1 cellular context compared by ENCODE assay signal in the genomic region with DNA sequence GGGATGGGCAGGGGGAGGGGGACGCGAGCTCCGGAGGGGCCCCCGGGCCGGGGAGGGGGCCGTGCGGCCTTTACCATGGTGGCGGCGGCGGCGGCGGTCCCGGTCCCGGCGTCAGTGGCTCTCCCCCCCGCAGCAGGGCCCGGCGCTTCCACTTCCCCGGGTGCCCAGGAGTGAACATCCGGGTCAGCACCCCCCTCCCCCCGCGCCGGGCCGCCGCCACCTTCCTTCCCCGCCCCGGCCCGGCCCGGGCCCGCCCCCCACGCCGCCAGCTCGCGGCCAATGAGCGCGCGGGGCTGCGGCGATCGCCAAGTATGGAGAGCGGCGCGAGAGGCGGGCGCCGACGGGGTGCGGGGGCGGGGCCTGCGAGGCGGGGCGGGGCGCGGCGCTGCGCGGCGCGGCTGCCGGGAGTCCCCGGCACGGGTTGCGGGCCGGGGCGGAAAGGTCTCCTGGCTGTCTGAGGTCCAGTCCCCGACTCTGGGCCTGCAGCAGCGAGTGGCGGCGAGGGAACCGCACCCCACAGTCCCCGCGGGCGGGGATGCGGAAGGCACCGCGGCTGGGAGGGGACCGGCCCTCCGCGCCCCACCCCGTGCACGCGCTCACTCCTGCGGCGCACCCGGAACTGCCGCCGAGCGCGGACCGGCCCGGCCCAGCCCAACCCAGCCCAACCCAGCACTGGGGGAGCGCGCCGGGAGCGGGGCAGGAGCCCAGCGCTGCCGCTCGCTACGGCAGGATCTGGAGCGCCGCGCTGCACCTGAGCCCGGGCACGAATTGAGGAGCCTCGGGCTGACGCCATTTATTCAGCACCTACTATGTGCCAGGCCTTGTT.
TF ChIP-seq lines count a peak whose summit lies in the region.

A gene (minus strand): TSS at position 178 of the 826 bp plus-strand sequence. CDS start 101 bp downstream, at position 77.

TF ChIP-seq in HepG2, 621 proteins besides CTCF, POLR2A, EP300 and RAD21 (continued from another document and continues in another):
- TF ChIP-seq, protein P1, sequence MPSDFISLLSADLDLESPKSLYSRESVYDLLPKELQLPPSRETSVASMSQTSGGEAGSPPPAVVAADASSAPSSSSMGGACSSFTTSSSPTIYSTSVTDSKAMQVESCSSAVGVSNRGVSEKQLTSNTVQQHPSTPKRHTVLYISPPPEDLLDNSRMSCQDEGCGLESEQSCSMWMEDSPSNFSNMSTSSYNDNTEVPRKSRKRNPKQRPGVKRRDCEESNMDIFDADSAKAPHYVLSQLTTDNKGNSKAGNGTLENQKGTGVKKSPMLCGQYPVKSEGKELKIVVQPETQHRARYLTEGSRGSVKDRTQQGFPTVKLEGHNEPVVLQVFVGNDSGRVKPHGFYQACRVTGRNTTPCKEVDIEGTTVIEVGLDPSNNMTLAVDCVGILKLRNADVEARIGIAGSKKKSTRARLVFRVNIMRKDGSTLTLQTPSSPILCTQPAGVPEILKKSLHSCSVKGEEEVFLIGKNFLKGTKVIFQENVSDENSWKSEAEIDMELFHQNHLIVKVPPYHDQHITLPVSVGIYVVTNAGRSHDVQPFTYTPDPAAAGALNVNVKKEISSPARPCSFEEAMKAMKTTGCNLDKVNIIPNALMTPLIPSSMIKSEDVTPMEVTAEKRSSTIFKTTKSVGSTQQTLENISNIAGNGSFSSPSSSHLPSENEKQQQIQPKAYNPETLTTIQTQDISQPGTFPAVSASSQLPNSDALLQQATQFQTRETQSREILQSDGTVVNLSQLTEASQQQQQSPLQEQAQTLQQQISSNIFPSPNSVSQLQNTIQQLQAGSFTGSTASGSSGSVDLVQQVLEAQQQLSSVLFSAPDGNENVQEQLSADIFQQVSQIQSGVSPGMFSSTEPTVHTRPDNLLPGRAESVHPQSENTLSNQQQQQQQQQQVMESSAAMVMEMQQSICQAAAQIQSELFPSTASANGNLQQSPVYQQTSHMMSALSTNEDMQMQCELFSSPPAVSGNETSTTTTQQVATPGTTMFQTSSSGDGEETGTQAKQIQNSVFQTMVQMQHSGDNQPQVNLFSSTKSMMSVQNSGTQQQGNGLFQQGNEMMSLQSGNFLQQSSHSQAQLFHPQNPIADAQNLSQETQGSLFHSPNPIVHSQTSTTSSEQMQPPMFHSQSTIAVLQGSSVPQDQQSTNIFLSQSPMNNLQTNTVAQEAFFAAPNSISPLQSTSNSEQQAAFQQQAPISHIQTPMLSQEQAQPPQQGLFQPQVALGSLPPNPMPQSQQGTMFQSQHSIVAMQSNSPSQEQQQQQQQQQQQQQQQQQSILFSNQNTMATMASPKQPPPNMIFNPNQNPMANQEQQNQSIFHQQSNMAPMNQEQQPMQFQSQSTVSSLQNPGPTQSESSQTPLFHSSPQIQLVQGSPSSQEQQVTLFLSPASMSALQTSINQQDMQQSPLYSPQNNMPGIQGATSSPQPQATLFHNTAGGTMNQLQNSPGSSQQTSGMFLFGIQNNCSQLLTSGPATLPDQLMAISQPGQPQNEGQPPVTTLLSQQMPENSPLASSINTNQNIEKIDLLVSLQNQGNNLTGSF (CRISPR knock-in tag; IDR thresholded peaks at IDR 0.05): no peak
- TF ChIP-seq XBP1 (CRISPR knock-in tag; IDR thresholded peaks at IDR 0.05) (no peak), ZNF329 (CRISPR knock-in tag; IDR thresholded peaks at IDR 0.05; ENCODE audit: low read depth) (peak; percentile 64; the same call in 1 of the 2 replicates), FOSL2 (CRISPR knock-in tag; IDR thresholded peaks at IDR 0.05) (peak; percentile 15; the same call in 1 of the 2 replicates), FLYWCH1 (CRISPR knock-in tag; IDR thresholded peaks at IDR 0.05) (no peak), KLF16 (CRISPR knock-in tag; IDR thresholded peaks at IDR 0.05) (no peak), ZNF441 (CRISPR knock-in tag; IDR thresholded peaks at IDR 0.05; ENCODE audit: borderline replicate concordance) (peak; percentile 42; the same call in 1 of the 2 replicates), ZNF782 (CRISPR knock-in tag; IDR thresholded peaks at IDR 0.05; ENCODE audit: borderline replicate concordance) (no peak), JUN (CRISPR knock-in tag; IDR thresholded peaks at IDR 0.05) (no peak), PPARG (CRISPR knock-in tag; conservative IDR thresholded peaks at IDR 0.05) (no peak), ZNF251 (CRISPR knock-in tag; IDR thresholded peaks at IDR 0.05) (no peak), ZNF724P (CRISPR knock-in tag; IDR thresholded peaks at IDR 0.05; ENCODE audit: borderline replicate concordance) (no peak), ZNF383 (CRISPR knock-in tag; IDR thresholded peaks at IDR 0.05; ENCODE audit: borderline replicate concordance) (no peak), MEF2D (CRISPR knock-in tag; IDR thresholded peaks at IDR 0.05) (no peak), RAD51 (IDR thresholded peaks at IDR 0.05; ENCODE audit: borderline replicate concordance) (no peak), ZNF160 (CRISPR knock-in tag; IDR thresholded peaks at IDR 0.05) (peak; percentile 45; the same call in 1 of the 2 replicates), GATAD2A (CRISPR knock-in tag; IDR thresholded peaks at IDR 0.05) (no peak; the same call in 1 of the 2 replicates), SALL2 (CRISPR knock-in tag; IDR thresholded peaks at IDR 0.05) (no peak; the same call in 1 of the 2 replicates), FOXC1 (CRISPR knock-in tag; IDR thresholded peaks at IDR 0.05; ENCODE audit: borderline replicate concordance) (0 out of 2 replicates have a peak, but pooled peaks have one; percentile 30), SRF (IDR thresholded peaks at IDR 0.05; ENCODE audit: low read depth, low read length) (peak; percentile 92), TEAD3 (CRISPR knock-in tag; optimal IDR thresholded peaks at IDR 0.05; ENCODE audit: borderline replicate concordance) (no peak), HOXA7 (CRISPR knock-in tag; IDR thresholded peaks at IDR 0.05) (no peak), NCOA5 (CRISPR knock-in tag; IDR thresholded peaks at IDR 0.05) (no peak), ZFP82 (CRISPR knock-in tag; IDR thresholded peaks at IDR 0.05; ENCODE audit: borderline replicate concordance) (no peak), ZNF282 (IDR thresholded peaks at IDR 0.05; ENCODE audit: partially characterized antibody) (no peak), ZC3H13 (CRISPR knock-in tag; IDR thresholded peaks at IDR 0.05) (no peak), FOXA1 (IDR thresholded peaks at IDR 0.05) (no peak), FOXA1 (CRISPR knock-in tag; IDR thresholded peaks at IDR 0.05) (no peak), ZNF430 (CRISPR knock-in tag; IDR thresholded peaks at IDR 0.05) (no peak), RORA (CRISPR knock-in tag; IDR thresholded peaks at IDR 0.05) (no peak), ZNF207 (IDR thresholded peaks at IDR 0.05; ENCODE audit: borderline replicate concordance) (no peak), IRF2 (CRISPR knock-in tag; IDR thresholded peaks at IDR 0.05) (no peak), ISL2 (CRISPR knock-in tag; IDR thresholded peaks at IDR 0.05) (0 out of 2 replicates have a peak, but pooled peaks have one; percentile 13), ZNF788 (CRISPR knock-in tag; IDR thresholded peaks at IDR 0.05; ENCODE audit: borderline replicate concordance) (peak; percentile 44; the same call in 1 of the 2 replicates), HDAC2 (CRISPR knock-in tag; IDR thresholded peaks at IDR 0.05) (no peak; the same call in 1 of the 2 replicates), EZH2 (conservative IDR thresholded peaks at IDR 0.05; ENCODE audit: low read depth, low read length) (no peak), CEBPB (IDR thresholded peaks at IDR 0.05; ENCODE audit: borderline replicate concordance, low read depth, low read length) (no peak)
- TF ChIP-seq, protein P2, sequence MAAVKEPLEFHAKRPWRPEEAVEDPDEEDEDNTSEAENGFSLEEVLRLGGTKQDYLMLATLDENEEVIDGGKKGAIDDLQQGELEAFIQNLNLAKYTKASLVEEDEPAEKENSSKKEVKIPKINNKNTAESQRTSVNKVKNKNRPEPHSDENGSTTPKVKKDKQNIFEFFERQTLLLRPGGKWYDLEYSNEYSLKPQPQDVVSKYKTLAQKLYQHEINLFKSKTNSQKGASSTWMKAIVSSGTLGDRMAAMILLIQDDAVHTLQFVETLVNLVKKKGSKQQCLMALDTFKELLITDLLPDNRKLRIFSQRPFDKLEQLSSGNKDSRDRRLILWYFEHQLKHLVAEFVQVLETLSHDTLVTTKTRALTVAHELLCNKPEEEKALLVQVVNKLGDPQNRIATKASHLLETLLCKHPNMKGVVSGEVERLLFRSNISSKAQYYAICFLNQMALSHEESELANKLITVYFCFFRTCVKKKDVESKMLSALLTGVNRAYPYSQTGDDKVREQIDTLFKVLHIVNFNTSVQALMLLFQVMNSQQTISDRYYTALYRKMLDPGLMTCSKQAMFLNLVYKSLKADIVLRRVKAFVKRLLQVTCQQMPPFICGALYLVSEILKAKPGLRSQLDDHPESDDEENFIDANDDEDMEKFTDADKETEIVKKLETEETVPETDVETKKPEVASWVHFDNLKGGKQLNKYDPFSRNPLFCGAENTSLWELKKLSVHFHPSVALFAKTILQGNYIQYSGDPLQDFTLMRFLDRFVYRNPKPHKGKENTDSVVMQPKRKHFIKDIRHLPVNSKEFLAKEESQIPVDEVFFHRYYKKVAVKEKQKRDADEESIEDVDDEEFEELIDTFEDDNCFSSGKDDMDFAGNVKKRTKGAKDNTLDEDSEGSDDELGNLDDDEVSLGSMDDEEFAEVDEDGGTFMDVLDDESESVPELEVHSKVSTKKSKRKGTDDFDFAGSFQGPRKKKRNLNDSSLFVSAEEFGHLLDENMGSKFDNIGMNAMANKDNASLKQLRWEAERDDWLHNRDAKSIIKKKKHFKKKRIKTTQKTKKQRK (IDR thresholded peaks at IDR 0.05; ENCODE audit: low read length): no peak
- TF ChIP-seq, protein P3, sequence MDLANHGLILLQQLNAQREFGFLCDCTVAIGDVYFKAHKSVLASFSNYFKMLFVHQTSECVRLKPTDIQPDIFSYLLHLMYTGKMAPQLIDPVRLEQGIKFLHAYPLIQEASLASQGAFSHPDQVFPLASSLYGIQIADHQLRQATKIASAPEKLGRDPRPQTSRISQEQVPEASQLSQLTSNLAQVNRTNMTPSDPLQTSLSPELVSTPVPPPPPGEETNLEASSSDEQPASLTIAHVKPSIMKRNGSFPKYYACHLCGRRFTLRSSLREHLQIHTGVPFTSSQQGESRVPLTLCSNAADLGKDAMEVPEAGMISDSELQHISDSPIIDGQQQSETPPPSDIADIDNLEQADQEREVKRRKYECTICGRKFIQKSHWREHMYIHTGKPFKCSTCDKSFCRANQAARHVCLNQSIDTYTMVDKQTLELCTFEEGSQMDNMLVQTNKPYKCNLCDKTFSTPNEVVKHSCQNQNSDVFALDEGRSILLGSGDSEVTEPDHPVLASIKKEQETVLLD (CRISPR knock-in tag; IDR thresholded peaks at IDR 0.05; ENCODE audit: low read depth): peak; percentile 84
- TF ChIP-seq, protein P4, sequence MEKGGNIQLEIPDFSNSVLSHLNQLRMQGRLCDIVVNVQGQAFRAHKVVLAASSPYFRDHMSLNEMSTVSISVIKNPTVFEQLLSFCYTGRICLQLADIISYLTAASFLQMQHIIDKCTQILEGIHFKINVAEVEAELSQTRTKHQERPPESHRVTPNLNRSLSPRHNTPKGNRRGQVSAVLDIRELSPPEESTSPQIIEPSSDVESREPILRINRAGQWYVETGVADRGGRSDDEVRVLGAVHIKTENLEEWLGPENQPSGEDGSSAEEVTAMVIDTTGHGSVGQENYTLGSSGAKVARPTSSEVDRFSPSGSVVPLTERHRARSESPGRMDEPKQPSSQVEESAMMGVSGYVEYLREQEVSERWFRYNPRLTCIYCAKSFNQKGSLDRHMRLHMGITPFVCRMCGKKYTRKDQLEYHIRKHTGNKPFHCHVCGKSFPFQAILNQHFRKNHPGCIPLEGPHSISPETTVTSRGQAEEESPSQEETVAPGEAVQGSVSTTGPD (CRISPR knock-in tag; IDR thresholded peaks at IDR 0.05): no peak
- TF ChIP-seq, protein P5, sequence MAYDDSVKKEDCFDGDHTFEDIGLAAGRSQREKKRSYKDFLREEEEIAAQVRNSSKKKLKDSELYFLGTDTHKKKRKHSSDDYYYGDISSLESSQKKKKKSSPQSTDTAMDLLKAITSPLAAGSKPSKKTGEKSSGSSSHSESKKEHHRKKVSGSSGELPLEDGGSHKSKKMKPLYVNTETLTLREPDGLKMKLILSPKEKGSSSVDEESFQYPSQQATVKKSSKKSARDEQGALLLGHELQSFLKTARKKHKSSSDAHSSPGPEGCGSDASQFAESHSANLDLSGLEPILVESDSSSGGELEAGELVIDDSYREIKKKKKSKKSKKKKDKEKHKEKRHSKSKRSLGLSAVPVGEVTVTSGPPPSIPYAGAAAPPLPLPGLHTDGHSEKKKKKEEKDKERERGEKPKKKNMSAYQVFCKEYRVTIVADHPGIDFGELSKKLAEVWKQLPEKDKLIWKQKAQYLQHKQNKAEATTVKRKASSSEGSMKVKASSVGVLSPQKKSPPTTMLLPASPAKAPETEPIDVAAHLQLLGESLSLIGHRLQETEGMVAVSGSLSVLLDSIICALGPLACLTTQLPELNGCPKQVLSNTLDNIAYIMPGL (CRISPR knock-in tag; IDR thresholded peaks at IDR 0.05; ENCODE audit: borderline replicate concordance in 1 of 2, low read depth in 1 of 2): peak; percentile 41 to 64; a peak in 2 of 4 replicates
- TF ChIP-seq, protein P6, sequence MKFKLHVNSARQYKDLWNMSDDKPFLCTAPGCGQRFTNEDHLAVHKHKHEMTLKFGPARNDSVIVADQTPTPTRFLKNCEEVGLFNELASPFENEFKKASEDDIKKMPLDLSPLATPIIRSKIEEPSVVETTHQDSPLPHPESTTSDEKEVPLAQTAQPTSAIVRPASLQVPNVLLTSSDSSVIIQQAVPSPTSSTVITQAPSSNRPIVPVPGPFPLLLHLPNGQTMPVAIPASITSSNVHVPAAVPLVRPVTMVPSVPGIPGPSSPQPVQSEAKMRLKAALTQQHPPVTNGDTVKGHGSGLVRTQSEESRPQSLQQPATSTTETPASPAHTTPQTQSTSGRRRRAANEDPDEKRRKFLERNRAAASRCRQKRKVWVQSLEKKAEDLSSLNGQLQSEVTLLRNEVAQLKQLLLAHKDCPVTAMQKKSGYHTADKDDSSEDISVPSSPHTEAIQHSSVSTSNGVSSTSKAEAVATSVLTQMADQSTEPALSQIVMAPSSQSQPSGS (CRISPR knock-in tag; IDR thresholded peaks at IDR 0.05): peak; percentile 36; the same call in 1 of the 2 replicates
- TF ChIP-seq, protein P7, sequence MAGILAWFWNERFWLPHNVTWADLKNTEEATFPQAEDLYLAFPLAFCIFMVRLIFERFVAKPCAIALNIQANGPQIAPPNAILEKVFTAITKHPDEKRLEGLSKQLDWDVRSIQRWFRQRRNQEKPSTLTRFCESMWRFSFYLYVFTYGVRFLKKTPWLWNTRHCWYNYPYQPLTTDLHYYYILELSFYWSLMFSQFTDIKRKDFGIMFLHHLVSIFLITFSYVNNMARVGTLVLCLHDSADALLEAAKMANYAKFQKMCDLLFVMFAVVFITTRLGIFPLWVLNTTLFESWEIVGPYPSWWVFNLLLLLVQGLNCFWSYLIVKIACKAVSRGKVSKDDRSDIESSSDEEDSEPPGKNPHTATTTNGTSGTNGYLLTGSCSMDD (CRISPR knock-in tag; IDR thresholded peaks at IDR 0.05): no peak
- TF ChIP-seq, protein P8, sequence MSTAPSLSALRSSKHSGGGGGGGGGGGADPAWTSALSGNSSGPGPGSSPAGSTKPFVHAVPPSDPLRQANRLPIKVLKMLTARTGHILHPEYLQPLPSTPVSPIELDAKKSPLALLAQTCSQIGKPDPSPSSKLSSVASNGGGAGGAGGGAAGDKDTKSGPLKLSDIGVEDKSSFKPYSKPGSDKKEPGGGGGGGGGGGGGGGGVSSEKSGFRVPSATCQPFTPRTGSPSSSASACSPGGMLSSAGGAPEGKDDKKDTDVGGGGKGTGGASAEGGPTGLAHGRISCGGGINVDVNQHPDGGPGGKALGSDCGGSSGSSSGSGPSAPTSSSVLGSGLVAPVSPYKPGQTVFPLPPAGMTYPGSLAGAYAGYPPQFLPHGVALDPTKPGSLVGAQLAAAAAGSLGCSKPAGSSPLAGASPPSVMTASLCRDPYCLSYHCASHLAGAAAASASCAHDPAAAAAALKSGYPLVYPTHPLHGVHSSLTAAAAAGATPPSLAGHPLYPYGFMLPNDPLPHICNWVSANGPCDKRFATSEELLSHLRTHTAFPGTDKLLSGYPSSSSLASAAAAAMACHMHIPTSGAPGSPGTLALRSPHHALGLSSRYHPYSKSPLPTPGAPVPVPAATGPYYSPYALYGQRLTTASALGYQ (CRISPR knock-in tag; IDR thresholded peaks at IDR 0.05): no peak
